In the genomic region with DNA sequence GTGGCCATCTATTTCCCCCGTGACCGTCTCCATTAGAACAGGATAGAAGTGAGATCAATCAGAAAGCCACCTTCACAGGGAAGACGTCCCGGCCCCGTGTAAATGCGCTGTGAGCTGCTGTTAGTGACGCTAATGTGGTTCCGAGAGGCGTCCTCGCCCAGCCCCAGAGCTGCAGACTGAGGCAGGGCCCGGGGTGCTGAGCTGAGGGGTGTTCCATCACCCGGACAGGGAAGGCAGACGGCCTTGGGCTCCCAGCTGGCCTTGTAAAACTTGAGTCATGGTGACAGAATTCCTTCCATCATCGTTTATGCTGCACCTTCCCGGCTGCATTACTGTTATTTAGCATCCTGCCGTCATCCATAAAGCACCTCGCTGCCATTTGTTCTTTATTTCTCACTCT, we compare ENCODE assay signal across 1 cellular context.
TF ChIP-seq lines count a peak whose summit lies in the region.

No MANE protein-coding gene starts in this region.

TF ChIP-seq in IMR-90, 13 proteins besides CTCF, POLR2A, EP300 and RAD21 (continued from another document):
- TF ChIP-seq CHD1 (IDR thresholded peaks at IDR 0.05; ENCODE audit: low read depth, low read length), result no peak
- TF ChIP-seq, protein P1, sequence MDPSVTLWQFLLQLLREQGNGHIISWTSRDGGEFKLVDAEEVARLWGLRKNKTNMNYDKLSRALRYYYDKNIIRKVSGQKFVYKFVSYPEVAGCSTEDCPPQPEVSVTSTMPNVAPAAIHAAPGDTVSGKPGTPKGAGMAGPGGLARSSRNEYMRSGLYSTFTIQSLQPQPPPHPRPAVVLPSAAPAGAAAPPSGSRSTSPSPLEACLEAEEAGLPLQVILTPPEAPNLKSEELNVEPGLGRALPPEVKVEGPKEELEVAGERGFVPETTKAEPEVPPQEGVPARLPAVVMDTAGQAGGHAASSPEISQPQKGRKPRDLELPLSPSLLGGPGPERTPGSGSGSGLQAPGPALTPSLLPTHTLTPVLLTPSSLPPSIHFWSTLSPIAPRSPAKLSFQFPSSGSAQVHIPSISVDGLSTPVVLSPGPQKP (IDR thresholded peaks at IDR 0.05; ENCODE audit: borderline replicate concordance, low read depth, low read length), result no peak
- no peak for TF ChIP-seq SMC3 (IDR thresholded peaks at IDR 0.05; ENCODE audit: low read depth, low read length)
- TF ChIP-seq USF2 (IDR thresholded peaks at IDR 0.05; ENCODE audit: low read depth, low read length), result no peak
- TF ChIP-seq NFE2L2 (IDR thresholded peaks at IDR 0.05; ENCODE audit: low read depth, low read length), result no peak
- no peak for TF ChIP-seq RFX5 (IDR thresholded peaks at IDR 0.05; ENCODE audit: low read depth, low read length)
